In genomic region chr11:63945482-63946163, GRCh38 we compare ENCODE assay signal across 8 cellular contexts. TPM values are rescaled to one million over a fixed set of nuclear protein-coding genes. Genes with fewer than 3 reads are reported as not detected.
DNase-seq lines count a peak whose midpoint lies in the region; ATAC-seq, FAIRE-seq and TF ChIP-seq lines count a peak whose summit lies in the region.

No MANE protein-coding gene starts in this region.

- POLR2A ChIA-PET in K562 (lab: Yijun Ruan, JAX), result interaction anchor here (0.6 to 3.4 kb wide), 10 partner anchors 9 to 379 kb away, joined by 3 to 14 read pairs (median 3); no protein-coding TSS in a partner anchor

- peak overlapping the region in 1 of 2 experiments; percentile 71; a peak in 1 of 4 replicates for H3K9ac ChIP-seq in K562 (ENCODE audit: insufficient read depth in 1 of 2, low read depth in 2 of 2, low read length in 2 of 2)

- TF ChIP-seq POLR2A in K562 (conservative IDR thresholded peaks at IDR 0.05), result no peak

- no peak overlapping the region; the same call in 2 of the 3 replicates for H3K27ac ChIP-seq in K562 (ENCODE audit: extremely low read depth, low read depth, low read length)

- TF ChIP-seq CTCF in GM10266 (IDR thresholded peaks at IDR 0.05; ENCODE audit: control insufficient read depth, insufficient read depth, low read depth, missing control alignments) (peak; percentile 74), K562 (IDR thresholded peaks at IDR 0.05 in 2 of 3, conservative IDR thresholded peaks at IDR 0.05 in 1 of 3; ENCODE audit: insufficient read depth in 2 of 3, low read depth in 1 of 3, low read length in 3 of 3) (peak; percentile 69 to 78 (median 74))

- H3K4me1 ChIP-seq in K562 (replicated peaks in 1 of 2; ENCODE audit: control insufficient read depth in 2 of 2, insufficient read depth in 2 of 2, low read length in 2 of 2), result peaks cover 35 to 40% of the 10 kb centered on the region in 2 experiments

- peaks cover 4% of the 10 kb centered on the region for H3K9me1 ChIP-seq in K562 (ENCODE audit: control insufficient read depth, insufficient read depth, low read length)

- H3K79me2 ChIP-seq in K562 (ENCODE audit: control insufficient read depth, insufficient read depth, low read length), result peaks cover 49% of the 10 kb centered on the region

- H3K4me2 ChIP-seq in K562 (ENCODE audit: insufficient read depth, low read length), result no peak overlapping the region

- peaks cover 79% of the 10 kb centered on the region for H3K36me3 ChIP-seq in K562 (ENCODE audit: control insufficient read depth, insufficient read depth, low read length)

- peak; percentile 89 for ATAC-seq in K562
- no peak for ATAC-seq in HG02884 (IDR thresholded peaks at IDR 0.05; ENCODE audit: unreplicated experiment)

- intact Hi-C loops in K562 (cut with micrococcal nuclease), result loop anchor here (1.0 kb wide), 1 partner anchor 108 kb away; no protein-coding TSS in a partner anchor

- no peaks in the 10 kb centered on the region for H3K9me3 ChIP-seq in K562 (replicated peaks; ENCODE audit: control insufficient read depth, insufficient read depth, low read depth, low read length)

- H2AFZ ChIP-seq in K562 (ENCODE audit: low read depth, low read length), result no peak overlapping the region

- CTCF ChIA-PET in K562 (lab: Yijun Ruan, JAX; ENCODE audit: low intra/inter-chr PET ratio), result interaction anchor here (0.5 to 2.0 kb wide), 4 partner anchors 28 to 315 kb away, joined by 3 to 21 read pairs (median 4); partner anchors contain the start of gene RCOR2

- H3K4me3 ChIP-seq in K562, result no peak overlapping the region

- TF ChIP-seq EP300 in K562 (IDR thresholded peaks at IDR 0.05; ENCODE audit: low read length), result no peak

- FAIRE-seq in K562 (lab: Jason Lieb, UNC), result peak; percentile 80

- in situ Hi-C loops in K562 (cut with MboI), result loop anchor here (10.0 kb wide), 1 partner anchor 111 kb away; the partner anchor contains the start of gene MARK2

- BruUV-seq in K562 (replicated peaks; lab: Mats Ljungman, UMichigan), result no TSS peak

- peak; percentile 72 to 79 for TF ChIP-seq RAD21 in K562 (CRISPR knock-in tag; conservative IDR thresholded peaks at IDR 0.05 in 1 of 2, IDR thresholded peaks at IDR 0.05 in 1 of 2)

- H4K20me1 ChIP-seq in K562 (replicated peaks; ENCODE audit: control insufficient read depth, insufficient read depth, low read length), result peaks cover 15% of the 10 kb centered on the region

- 59% methylated on average over 14 of the region's 14 CpGs for WGBS in K562 (ENCODE audit: insufficient coverage, low coverage, missing lambda C conversion rate)

- DNase-seq in GM10266 (ENCODE audit: extremely low spot score) (peak; percentile 58), NCI-H1092 (lab: John Stamatoyannopoulos, UW) (peak; percentile 63), T follicular helper cell (ENCODE audit: low read depth) (peak; percentile 28), K562 (ENCODE audit: extremely low read depth in 1 of 4, low spot score in 3 of 4) (peak; percentile 58 to 67 (median 62)), hypothalamus (lab: John Stamatoyannopoulos, UW) (peak in 45 of 51 donors; percentile 10 to 85 (median 54)), retina (peak; percentile 80), mesenteric fat pad (ENCODE audit: low spot score) (no peak)

- H3K27me3 ChIP-seq in K562 (ENCODE audit: control insufficient read depth in 2 of 2, insufficient read depth in 2 of 2, low read length in 2 of 2), result no peaks in the 10 kb centered on the region

RNA-seq across cellular contexts. Expression of gene NAA40, which starts 6.8 kb away (rescaled TPM):
- 108 and 212 TPM in 2 replicates for total RNA-seq in K562 (2011; cell fraction: chromatin; rRNA removed; ENCODE audit: low replicate concordance)
- 99.7 and 104 TPM in 2 replicates for total RNA-seq in K562 (2011; cell fraction: nucleolus; rRNA removed)
- 94.1 and 96.0 TPM in 2 replicates for total RNA-seq in K562 (2011; cell fraction: nucleoplasm; rRNA removed)
- total RNA-seq in K562 (2014; rRNA removed) (14.7 and 20.1 TPM in 2 replicates), K562 (2014; rRNA removed; fragmentation: Illumina TruSeq; extraction: Trizol) (21.2 and 23.1 TPM in 2 replicates), K562 (2015; rRNA removed; fragmentation: Illumina TruSeq; extraction: Trizol) (26.6 and 27.4 TPM in 2 replicates), K562 (2021) (33.5 and 35.8 TPM in 2 replicates), mesenteric fat pad (14.7 TPM)
- polyA plus RNA-seq in K562 (2011; rRNA removed) (23.1 and 26.0 TPM in 2 replicates), K562 (2014; fragmentation: Illumina TruSeq; extraction: Trizol) (38.7 and 39.0 TPM in 2 replicates), K562 (2014; fragmentation: Nextera tagmentation; extraction: Ambion mirVana) (10 to 100 TPM in 1 of 2 experiments, 1 to 10 TPM in 1; 6.2 to 11.0 TPM), K562 (2014; rRNA removed) (35.1 and 35.5 TPM in 2 replicates)
- polyA plus RNA-seq in K562 (2011; cell fraction: cytosol; rRNA removed), result 19.7 and 21.3 TPM in 2 replicates
- 54.7 and 72.6 TPM in 2 replicates for polyA plus RNA-seq in K562 (2011; cell fraction: nucleus; rRNA removed)
- 21.4 and 22.6 TPM in 2 replicates for polyA plus RNA-seq in K562 (2012)
- polyA minus RNA-seq in K562 (2011; rRNA and poly(A)+ RNA removed), result 15.7 and 16.2 TPM in 2 replicates
- 7.6 and 10.0 TPM in 2 replicates for polyA minus RNA-seq in K562 (2011; cell fraction: cytosol; rRNA and poly(A)+ RNA removed)
- polyA minus RNA-seq in K562 (2011; cell fraction: nucleus; rRNA and poly(A)+ RNA removed), result 16.0 and 23.3 TPM in 2 replicates

RNA-seq across cellular contexts. Expression of gene RCOR2, which starts 28.7 kb away (rescaled TPM):
- 3.6 and 8.3 TPM in 2 replicates for total RNA-seq in K562 (2011; cell fraction: chromatin; rRNA removed; ENCODE audit: low replicate concordance)
- 7.8 and 8.3 TPM in 2 replicates for total RNA-seq in K562 (2011; cell fraction: nucleolus; rRNA removed)
- 2.8 and 3.3 TPM in 2 replicates for total RNA-seq in K562 (2011; cell fraction: nucleoplasm; rRNA removed)
- total RNA-seq in K562 (2014; rRNA removed) (3.6 and 3.7 TPM in 2 replicates), K562 (2014; rRNA removed; fragmentation: Illumina TruSeq; extraction: Trizol) (0.83 and 1.4 TPM in 2 replicates), K562 (2015; rRNA removed; fragmentation: Illumina TruSeq; extraction: Trizol) (2.2 and 2.4 TPM in 2 replicates), K562 (2021) (5.3 and 6.5 TPM in 2 replicates), mesenteric fat pad (0.58 TPM)
- polyA plus RNA-seq in K562 (2011; rRNA removed) (2.0 and 4.0 TPM in 2 replicates), K562 (2014; fragmentation: Illumina TruSeq; extraction: Trizol) (2.6 and 3.4 TPM in 2 replicates), K562 (2014; fragmentation: Nextera tagmentation; extraction: Ambion mirVana) (under 1 TPM in 1 of 2 experiments, not detected in 1; 0.04 TPM), K562 (2014; rRNA removed) (2.8 and 4.2 TPM in 2 replicates)
- polyA plus RNA-seq in K562 (2011; cell fraction: cytosol; rRNA removed), result 1.9 and 2.8 TPM in 2 replicates
- 8.3 and 8.7 TPM in 2 replicates for polyA plus RNA-seq in K562 (2011; cell fraction: nucleus; rRNA removed)
- 2.8 and 3.3 TPM in 2 replicates for polyA plus RNA-seq in K562 (2012)
- 1.6 and 2.9 TPM in 2 replicates for polyA minus RNA-seq in K562 (2011; rRNA and poly(A)+ RNA removed)
- polyA minus RNA-seq in K562 (2011; cell fraction: cytosol; rRNA and poly(A)+ RNA removed), result 2.0 and 4.6 TPM in 2 replicates
- polyA minus RNA-seq in K562 (2011; cell fraction: nucleus; rRNA and poly(A)+ RNA removed), result 1.9 and 2.6 TPM in 2 replicates

RNA-seq across cellular contexts. Expression of gene COX8A, which starts 28.8 kb away (rescaled TPM):
- 9.7 and 38.4 TPM in 2 replicates for total RNA-seq in K562 (2011; cell fraction: chromatin; rRNA removed; ENCODE audit: low replicate concordance)
- total RNA-seq in K562 (2011; cell fraction: nucleolus; rRNA removed), result 114 and 127 TPM in 2 replicates
- total RNA-seq in K562 (2011; cell fraction: nucleoplasm; rRNA removed), result 87.0 and 112 TPM in 2 replicates
- total RNA-seq in K562 (2014; rRNA removed) (924 and 1,130 TPM in 2 replicates), K562 (2014; rRNA removed; fragmentation: Illumina TruSeq; extraction: Trizol) (313 and 412 TPM in 2 replicates), K562 (2015; rRNA removed; fragmentation: Illumina TruSeq; extraction: Trizol) (716 and 837 TPM in 2 replicates), K562 (2021) (746 and 750 TPM in 2 replicates), mesenteric fat pad (249 TPM)
- polyA plus RNA-seq in K562 (2011; rRNA removed) (274 and 505 TPM in 2 replicates), K562 (2014; fragmentation: Illumina TruSeq; extraction: Trizol) (410 and 1,021 TPM in 2 replicates), K562 (2014; fragmentation: Nextera tagmentation; extraction: Ambion mirVana) (100 to 1,000 TPM; 425 to 526 TPM), K562 (2014; rRNA removed) (1,206 and 1,380 TPM in 2 replicates)
- 1,269 and 2,786 TPM in 2 replicates for polyA plus RNA-seq in K562 (2011; cell fraction: cytosol; rRNA removed)
- polyA plus RNA-seq in K562 (2011; cell fraction: nucleus; rRNA removed), result 589 and 595 TPM in 2 replicates
- 943 and 1,390 TPM in 2 replicates for polyA plus RNA-seq in K562 (2012)
- 99.6 and 115 TPM in 2 replicates for polyA minus RNA-seq in K562 (2011; rRNA and poly(A)+ RNA removed)
- 329 and 553 TPM in 2 replicates for polyA minus RNA-seq in K562 (2011; cell fraction: cytosol; rRNA and poly(A)+ RNA removed)
- polyA minus RNA-seq in K562 (2011; cell fraction: nucleus; rRNA and poly(A)+ RNA removed), result 49.5 and 93.7 TPM in 2 replicates

RNA-seq across cellular contexts. Expression of gene OTUB1, which starts 40.6 kb away (rescaled TPM):
- 66.0 and 203 TPM in 2 replicates for total RNA-seq in K562 (2011; cell fraction: chromatin; rRNA removed; ENCODE audit: low replicate concordance)
- total RNA-seq in K562 (2011; cell fraction: nucleolus; rRNA removed), result 146 and 161 TPM in 2 replicates
- total RNA-seq in K562 (2011; cell fraction: nucleoplasm; rRNA removed), result 81.9 and 97.9 TPM in 2 replicates
- total RNA-seq in K562 (2014; rRNA removed), result 63.7 and 73.3 TPM in 2 replicates
- 24.4 and 29.5 TPM in 2 replicates for total RNA-seq in K562 (2014; rRNA removed; fragmentation: Illumina TruSeq; extraction: Trizol)
- total RNA-seq in K562 (2015; rRNA removed; fragmentation: Illumina TruSeq; extraction: Trizol), result 37.6 and 39.9 TPM in 2 replicates
- 66.5 and 71.0 TPM in 2 replicates for total RNA-seq in K562 (2021)
- polyA plus RNA-seq in K562 (2011; rRNA removed), result 66.1 and 90.0 TPM in 2 replicates
- 102 and 160 TPM in 2 replicates for polyA plus RNA-seq in K562 (2011; cell fraction: cytosol; rRNA removed)
- polyA plus RNA-seq in K562 (2011; cell fraction: nucleus; rRNA removed), result 237 and 319 TPM in 2 replicates
- polyA plus RNA-seq in K562 (2012), result 89.4 and 91.7 TPM in 2 replicates
- 58.4 and 76.3 TPM in 2 replicates for polyA plus RNA-seq in K562 (2014; fragmentation: Illumina TruSeq; extraction: Trizol)
- polyA plus RNA-seq in K562 (2014; fragmentation: Nextera tagmentation; extraction: Ambion mirVana), result 100 to 1,000 TPM; 109 to 134 TPM
- 95.3 and 104 TPM in 2 replicates for polyA plus RNA-seq in K562 (2014; rRNA removed)
- 27.2 and 36.0 TPM in 2 replicates for polyA minus RNA-seq in K562 (2011; rRNA and poly(A)+ RNA removed)
- polyA minus RNA-seq in K562 (2011; cell fraction: cytosol; rRNA and poly(A)+ RNA removed), result 36.5 and 47.6 TPM in 2 replicates
- 30.8 and 38.3 TPM in 2 replicates for polyA minus RNA-seq in K562 (2011; cell fraction: nucleus; rRNA and poly(A)+ RNA removed)
- 44.3 TPM for total RNA-seq in mesenteric fat pad
